ENCODE assay signal across 1 cellular context in the genomic region with DNA sequence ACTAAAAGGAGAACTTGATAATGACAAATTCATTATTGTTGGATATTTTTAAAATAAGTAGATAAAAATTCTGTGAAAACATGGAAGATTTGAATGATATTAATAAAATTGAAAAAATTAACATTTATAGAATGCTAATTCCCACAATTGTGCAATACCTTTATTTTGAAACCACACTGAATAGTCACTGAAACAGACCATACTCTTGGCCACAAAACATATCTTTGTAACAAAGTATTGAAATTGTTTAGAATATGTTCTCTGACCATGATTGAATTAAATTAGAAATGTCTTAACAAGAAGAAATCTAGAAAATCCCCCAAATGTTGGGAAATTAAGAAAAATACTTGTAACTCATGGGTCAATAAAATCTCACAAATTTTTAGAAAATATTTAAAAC.
TF ChIP-seq lines count a peak whose summit lies in the region.

No MANE protein-coding gene starts in this region.

TF ChIP-seq in K562, 482 proteins besides CTCF, POLR2A, EP300 and RAD21 (continued from another document):
- TF ChIP-seq, protein P1, sequence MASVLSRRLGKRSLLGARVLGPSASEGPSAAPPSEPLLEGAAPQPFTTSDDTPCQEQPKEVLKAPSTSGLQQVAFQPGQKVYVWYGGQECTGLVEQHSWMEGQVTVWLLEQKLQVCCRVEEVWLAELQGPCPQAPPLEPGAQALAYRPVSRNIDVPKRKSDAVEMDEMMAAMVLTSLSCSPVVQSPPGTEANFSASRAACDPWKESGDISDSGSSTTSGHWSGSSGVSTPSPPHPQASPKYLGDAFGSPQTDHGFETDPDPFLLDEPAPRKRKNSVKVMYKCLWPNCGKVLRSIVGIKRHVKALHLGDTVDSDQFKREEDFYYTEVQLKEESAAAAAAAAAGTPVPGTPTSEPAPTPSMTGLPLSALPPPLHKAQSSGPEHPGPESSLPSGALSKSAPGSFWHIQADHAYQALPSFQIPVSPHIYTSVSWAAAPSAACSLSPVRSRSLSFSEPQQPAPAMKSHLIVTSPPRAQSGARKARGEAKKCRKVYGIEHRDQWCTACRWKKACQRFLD (CRISPR knock-in tag; IDR thresholded peaks at IDR 0.05): no peak
- TF ChIP-seq, protein P2, sequence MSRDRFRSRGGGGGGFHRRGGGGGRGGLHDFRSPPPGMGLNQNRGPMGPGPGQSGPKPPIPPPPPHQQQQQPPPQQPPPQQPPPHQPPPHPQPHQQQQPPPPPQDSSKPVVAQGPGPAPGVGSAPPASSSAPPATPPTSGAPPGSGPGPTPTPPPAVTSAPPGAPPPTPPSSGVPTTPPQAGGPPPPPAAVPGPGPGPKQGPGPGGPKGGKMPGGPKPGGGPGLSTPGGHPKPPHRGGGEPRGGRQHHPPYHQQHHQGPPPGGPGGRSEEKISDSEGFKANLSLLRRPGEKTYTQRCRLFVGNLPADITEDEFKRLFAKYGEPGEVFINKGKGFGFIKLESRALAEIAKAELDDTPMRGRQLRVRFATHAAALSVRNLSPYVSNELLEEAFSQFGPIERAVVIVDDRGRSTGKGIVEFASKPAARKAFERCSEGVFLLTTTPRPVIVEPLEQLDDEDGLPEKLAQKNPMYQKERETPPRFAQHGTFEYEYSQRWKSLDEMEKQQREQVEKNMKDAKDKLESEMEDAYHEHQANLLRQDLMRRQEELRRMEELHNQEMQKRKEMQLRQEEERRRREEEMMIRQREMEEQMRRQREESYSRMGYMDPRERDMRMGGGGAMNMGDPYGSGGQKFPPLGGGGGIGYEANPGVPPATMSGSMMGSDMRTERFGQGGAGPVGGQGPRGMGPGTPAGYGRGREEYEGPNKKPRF (IDR thresholded peaks at IDR 0.05; ENCODE audit: low read depth, low read length): no peak
- no peak for TF ChIP-seq ZNF124 (CRISPR knock-in tag; IDR thresholded peaks at IDR 0.05)
- TF ChIP-seq RFX1 (IDR thresholded peaks at IDR 0.05): no peak
- TF ChIP-seq NR2F6 (CRISPR knock-in tag; IDR thresholded peaks at IDR 0.05): no peak
- TF ChIP-seq CEBPB (tag; IDR thresholded peaks at IDR 0.05): peak; percentile 55
